In genomic region chr5:142206801-142207200, GRCh38 we compare ENCODE assay signal across 18 cellular contexts.
DNase-seq lines count a peak whose midpoint lies in the region; ATAC-seq and TF ChIP-seq lines count a peak whose summit lies in the region.
"Had no signal": no experiment of that assay in that cellular context is flagged by ENCODE, and none has a peak within 500 bp of the region (broad histone marks: within the 10 kb centered on the region; RNA-seq: fewer than 3 reads in every experiment).

No MANE protein-coding gene starts in this region.

- H3K36me3 ChIP-seq in OCI-LY1 (ENCODE audit: insufficient read depth, low read length), result no peaks in the 10 kb centered on the region
- H3K36me3 ChIP-seq in endodermal cell (ENCODE audit: control insufficient read depth, insufficient read depth, low read length), result no peaks in the 10 kb centered on the region

- H3K9me3 ChIP-seq in OCI-LY1 (ENCODE audit: low read length), result no peaks in the 10 kb centered on the region
- H3K9me3 ChIP-seq in endodermal cell (ENCODE audit: control insufficient read depth, low read length), result no peaks in the 10 kb centered on the region

- no peak overlapping the region for H2AFZ ChIP-seq in OCI-LY1 (ENCODE audit: low read length)
- H2AFZ ChIP-seq: hepatocyte had no signal

- TF ChIP-seq CTCF in 22Rv1 (IDR thresholded peaks at IDR 0.05) (peak; percentile 30), GM12872 (IDR thresholded peaks at IDR 0.05; ENCODE audit: insufficient read depth, low read depth, low read length) (0 out of 3 replicates have a peak, but pooled peaks have one; percentile 5), OCI-LY1 (IDR thresholded peaks at IDR 0.05; ENCODE audit: low read length) (peak; percentile 38; the same call in 1 of the 2 replicates), endodermal cell (conservative IDR thresholded peaks at IDR 0.05) (peak; percentile 42)

- H3K4me2 ChIP-seq in OCI-LY1 (ENCODE audit: low read length), result no peak overlapping the region
- H3K4me2 ChIP-seq: hepatocyte had no signal

- no peak overlapping the region for H3K4me3 Mint-ChIP-seq in endodermal cell
- H3K4me3 Mint-ChIP-seq: activated naive CD4-positive, alpha-beta T cell treated with anti-CD3 and anti-CD28 coated beads, Interleukin-2, amount 50 U/mL, for 24 hours; activated T-cell treated with anti-CD3 and anti-CD28 coated beads, Interleukin-2, amount 50 U/mL, for 24 hours; brain had no signal

- DNase-seq in endodermal cell (no peak), cerebellar nuclear complex (lab: John Stamatoyannopoulos, UW) (no peak), amniotic stem cell (lab: John Stamatoyannopoulos, UW) (no peak)
- DNase-seq: activated T-cell treated with anti-CD3 and anti-CD28 coated beads, Interleukin-2, amount 50 U/mL, for 24 hours; COR-L47; MV-4-11; nucleus accumbens; stimulated activated CD4-positive, alpha-beta T cell treated with anti-CD3 and anti-CD28 coated beads, Interleukin-4, amount 100 ng/mL, for 1 hour had no signal

- H3K9me3 Mint-ChIP-seq in endodermal cell, result no peaks in the 10 kb centered on the region
- H3K9me3 Mint-ChIP-seq: activated naive CD4-positive, alpha-beta T cell treated with anti-CD3 and anti-CD28 coated beads, Interleukin-2, amount 50 U/mL, for 24 hours; activated T-cell treated with anti-CD3 and anti-CD28 coated beads, Interleukin-2, amount 50 U/mL, for 24 hours; brain had no signal

- no peaks in the 10 kb centered on the region for H4K20me1 ChIP-seq in OCI-LY1 (ENCODE audit: insufficient read depth, low read length)

- 73 to 94% methylated on average over 2 of the region's 2 CpGs for WGBS in endodermal cell (ENCODE audit: insufficient coverage in 1 of 2, insufficient read length in 1 of 2), 2 experiments

- no peaks in the 10 kb centered on the region for H3K79me2 ChIP-seq in OCI-LY1 (ENCODE audit: insufficient read depth, low read length)
- H3K79me2 ChIP-seq: hepatocyte had no signal

- H3K4me1 Mint-ChIP-seq in endodermal cell, result peaks cover 25% of the 10 kb centered on the region
- H3K4me1 Mint-ChIP-seq: activated naive CD4-positive, alpha-beta T cell treated with anti-CD3 and anti-CD28 coated beads, Interleukin-2, amount 50 U/mL, for 24 hours; brain had no signal

- H3F3A ChIP-seq in OCI-LY1 (ENCODE audit: insufficient read depth, low read length), result no peaks in the 10 kb centered on the region

- no peaks in the 10 kb centered on the region for H3K27me3 ChIP-seq in OCI-LY1 (ENCODE audit: insufficient read depth, low read length)
- no peaks in the 10 kb centered on the region for H3K27me3 ChIP-seq in endodermal cell (ENCODE audit: control insufficient read depth, insufficient read depth, low read length, poor library complexity, severe bottlenecking)
- H3K27me3 ChIP-seq: hepatocyte had no signal

- H3K4me3 ChIP-seq in OCI-LY1 (ENCODE audit: low read depth, low read length, poor library complexity, severe bottlenecking) (no peak overlapping the region), endodermal cell (ENCODE audit: low read length) (no peak overlapping the region)
- H3K4me3 ChIP-seq: hepatocyte, SK-N-MC had no signal

- no peaks in the 10 kb centered on the region for H3K36me3 Mint-ChIP-seq in endodermal cell (ENCODE audit: low read depth)
- H3K36me3 Mint-ChIP-seq: activated naive CD4-positive, alpha-beta T cell treated with anti-CD3 and anti-CD28 coated beads, Interleukin-2, amount 50 U/mL, for 24 hours; brain had no signal

- no peaks in the 10 kb centered on the region for H3K9me2 ChIP-seq in OCI-LY1 (ENCODE audit: low read depth, low read length)

- ATAC-seq in GM18520 (IDR thresholded peaks at IDR 0.05; ENCODE audit: unreplicated experiment) (no peak), esophagus mucosa (no peak)
- ATAC-seq: sciatic nerve had no signal

- H3K27me3 Mint-ChIP-seq in endodermal cell (ENCODE audit: insufficient read depth), result peaks cover 2% of the 10 kb centered on the region
- H3K27me3 Mint-ChIP-seq: activated naive CD4-positive, alpha-beta T cell treated with anti-CD3 and anti-CD28 coated beads, Interleukin-2, amount 50 U/mL, for 24 hours; activated T-cell treated with anti-CD3 and anti-CD28 coated beads, Interleukin-2, amount 50 U/mL, for 24 hours had no signal

- H3K4me1 ChIP-seq in OCI-LY1 (ENCODE audit: insufficient read depth, low read length, severe bottlenecking) (no peaks in the 10 kb centered on the region), endodermal cell (ENCODE audit: control insufficient read depth, insufficient read depth, low read length) (no peaks in the 10 kb centered on the region)

- H3K27ac Mint-ChIP-seq in endodermal cell, result no peak overlapping the region
- H3K27ac Mint-ChIP-seq: activated naive CD4-positive, alpha-beta T cell treated with anti-CD3 and anti-CD28 coated beads, Interleukin-2, amount 50 U/mL, for 24 hours; activated T-cell treated with anti-CD3 and anti-CD28 coated beads, Interleukin-2, amount 50 U/mL, for 24 hours; brain had no signal

- no peak overlapping the region for H3K9ac ChIP-seq in OCI-LY1 (ENCODE audit: low read length)
- no peak overlapping the region for H3K9ac ChIP-seq in endodermal cell (ENCODE audit: extremely low read depth, low read length, poor library complexity, severe bottlenecking)

- H3K27ac ChIP-seq in 22Rv1 (no peak overlapping the region), OCI-LY1 (ENCODE audit: low read depth, low read length, poor library complexity, severe bottlenecking) (no peak overlapping the region), endodermal cell (ENCODE audit: low read depth, low read length) (no peak overlapping the region)
- H3K27ac ChIP-seq: hepatocyte, SK-N-MC had no signal
